ENCODE assay signal across 1 cellular context in the genomic region with DNA sequence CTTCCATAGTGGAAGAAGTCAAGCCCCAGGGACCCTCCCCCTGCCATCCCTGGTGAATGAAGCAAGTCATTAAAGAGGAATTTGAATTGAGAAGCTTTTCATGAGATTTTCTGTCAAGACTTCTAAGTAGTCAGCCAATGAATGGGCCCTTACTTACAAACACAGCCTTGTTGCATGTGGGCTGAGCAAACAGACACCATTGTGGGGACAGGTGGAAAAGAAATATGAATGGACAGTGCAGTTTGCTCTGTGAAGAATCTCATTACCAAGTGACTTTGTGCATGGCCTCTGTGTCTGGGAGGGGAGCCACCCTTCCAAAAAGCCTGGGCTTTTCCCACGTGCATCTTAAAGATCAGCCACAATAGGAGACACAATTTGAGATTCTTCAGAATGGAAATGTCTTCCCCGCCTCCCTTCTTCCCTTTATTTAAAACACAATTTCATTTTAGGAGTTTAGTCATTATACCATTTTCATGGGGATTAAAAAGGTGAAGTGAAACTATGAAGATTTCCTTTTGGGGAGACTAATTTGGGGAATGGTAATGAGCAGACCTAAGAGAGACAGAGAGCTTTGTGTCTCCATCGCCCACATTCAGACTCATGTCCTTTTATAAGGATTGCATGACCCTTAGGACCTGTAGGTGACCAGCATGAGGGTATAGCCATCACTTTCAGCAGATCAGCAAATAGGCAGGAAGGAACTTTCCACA.
TF ChIP-seq lines count a peak whose summit lies in the region.

No MANE protein-coding gene starts in this region.

TF ChIP-seq in GM12878, 131 proteins besides CTCF, POLR2A, EP300 and RAD21 (continued from another document):
- no peak for TF ChIP-seq ETV6 (conservative IDR thresholded peaks at IDR 0.05 in 1 of 2, IDR thresholded peaks at IDR 0.05 in 1 of 2; ENCODE audit: borderline replicate concordance in 1 of 2, low read depth in 1 of 2)
- TF ChIP-seq, protein P1, sequence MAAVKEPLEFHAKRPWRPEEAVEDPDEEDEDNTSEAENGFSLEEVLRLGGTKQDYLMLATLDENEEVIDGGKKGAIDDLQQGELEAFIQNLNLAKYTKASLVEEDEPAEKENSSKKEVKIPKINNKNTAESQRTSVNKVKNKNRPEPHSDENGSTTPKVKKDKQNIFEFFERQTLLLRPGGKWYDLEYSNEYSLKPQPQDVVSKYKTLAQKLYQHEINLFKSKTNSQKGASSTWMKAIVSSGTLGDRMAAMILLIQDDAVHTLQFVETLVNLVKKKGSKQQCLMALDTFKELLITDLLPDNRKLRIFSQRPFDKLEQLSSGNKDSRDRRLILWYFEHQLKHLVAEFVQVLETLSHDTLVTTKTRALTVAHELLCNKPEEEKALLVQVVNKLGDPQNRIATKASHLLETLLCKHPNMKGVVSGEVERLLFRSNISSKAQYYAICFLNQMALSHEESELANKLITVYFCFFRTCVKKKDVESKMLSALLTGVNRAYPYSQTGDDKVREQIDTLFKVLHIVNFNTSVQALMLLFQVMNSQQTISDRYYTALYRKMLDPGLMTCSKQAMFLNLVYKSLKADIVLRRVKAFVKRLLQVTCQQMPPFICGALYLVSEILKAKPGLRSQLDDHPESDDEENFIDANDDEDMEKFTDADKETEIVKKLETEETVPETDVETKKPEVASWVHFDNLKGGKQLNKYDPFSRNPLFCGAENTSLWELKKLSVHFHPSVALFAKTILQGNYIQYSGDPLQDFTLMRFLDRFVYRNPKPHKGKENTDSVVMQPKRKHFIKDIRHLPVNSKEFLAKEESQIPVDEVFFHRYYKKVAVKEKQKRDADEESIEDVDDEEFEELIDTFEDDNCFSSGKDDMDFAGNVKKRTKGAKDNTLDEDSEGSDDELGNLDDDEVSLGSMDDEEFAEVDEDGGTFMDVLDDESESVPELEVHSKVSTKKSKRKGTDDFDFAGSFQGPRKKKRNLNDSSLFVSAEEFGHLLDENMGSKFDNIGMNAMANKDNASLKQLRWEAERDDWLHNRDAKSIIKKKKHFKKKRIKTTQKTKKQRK (IDR thresholded peaks at IDR 0.05; ENCODE audit: low read depth, low read length): no peak
- no peak for TF ChIP-seq CREB1 (IDR thresholded peaks at IDR 0.05; ENCODE audit: low read depth)
- TF ChIP-seq CEBPB (IDR thresholded peaks at IDR 0.05; ENCODE audit: borderline replicate concordance in 1 of 2, low read depth in 2 of 2, low read length in 2 of 2): no peak
- peak; percentile 52; the same call in 1 of the 2 replicates for TF ChIP-seq JUNB (IDR thresholded peaks at IDR 0.05)
- TF ChIP-seq NFIC (IDR thresholded peaks at IDR 0.05; ENCODE audit: low read depth, low read length): peak; percentile 83
- TF ChIP-seq, protein P2, sequence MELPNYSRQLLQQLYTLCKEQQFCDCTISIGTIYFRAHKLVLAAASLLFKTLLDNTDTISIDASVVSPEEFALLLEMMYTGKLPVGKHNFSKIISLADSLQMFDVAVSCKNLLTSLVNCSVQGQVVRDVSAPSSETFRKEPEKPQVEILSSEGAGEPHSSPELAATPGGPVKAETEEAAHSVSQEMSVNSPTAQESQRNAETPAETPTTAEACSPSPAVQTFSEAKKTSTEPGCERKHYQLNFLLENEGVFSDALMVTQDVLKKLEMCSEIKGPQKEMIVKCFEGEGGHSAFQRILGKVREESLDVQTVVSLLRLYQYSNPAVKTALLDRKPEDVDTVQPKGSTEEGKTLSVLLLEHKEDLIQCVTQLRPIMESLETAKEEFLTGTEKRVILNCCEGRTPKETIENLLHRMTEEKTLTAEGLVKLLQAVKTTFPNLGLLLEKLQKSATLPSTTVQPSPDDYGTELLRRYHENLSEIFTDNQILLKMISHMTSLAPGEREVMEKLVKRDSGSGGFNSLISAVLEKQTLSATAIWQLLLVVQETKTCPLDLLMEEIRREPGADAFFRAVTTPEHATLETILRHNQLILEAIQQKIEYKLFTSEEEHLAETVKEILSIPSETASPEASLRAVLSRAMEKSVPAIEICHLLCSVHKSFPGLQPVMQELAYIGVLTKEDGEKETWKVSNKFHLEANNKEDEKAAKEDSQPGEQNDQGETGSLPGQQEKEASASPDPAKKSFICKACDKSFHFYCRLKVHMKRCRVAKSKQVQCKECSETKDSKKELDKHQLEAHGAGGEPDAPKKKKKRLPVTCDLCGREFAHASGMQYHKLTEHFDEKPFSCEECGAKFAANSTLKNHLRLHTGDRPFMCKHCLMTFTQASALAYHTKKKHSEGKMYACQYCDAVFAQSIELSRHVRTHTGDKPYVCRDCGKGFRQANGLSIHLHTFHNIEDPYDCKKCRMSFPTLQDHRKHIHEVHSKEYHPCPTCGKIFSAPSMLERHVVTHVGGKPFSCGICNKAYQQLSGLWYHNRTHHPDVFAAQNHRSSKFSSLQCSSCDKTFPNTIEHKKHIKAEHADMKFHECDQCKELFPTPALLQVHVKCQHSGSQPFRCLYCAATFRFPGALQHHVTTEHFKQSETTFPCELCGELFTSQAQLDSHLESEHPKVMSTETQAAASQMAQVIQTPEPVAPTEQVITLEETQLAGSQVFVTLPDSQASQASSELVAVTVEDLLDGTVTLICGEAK (IDR thresholded peaks at IDR 0.05; ENCODE audit: borderline replicate concordance): no peak
- no peak for TF ChIP-seq CHD2 (IDR thresholded peaks at IDR 0.05; ENCODE audit: borderline replicate concordance, low read depth, low read length)
- TF ChIP-seq HCFC1 (IDR thresholded peaks at IDR 0.05; ENCODE audit: low read length): no peak
- no peak for TF ChIP-seq HDAC2 (IDR thresholded peaks at IDR 0.05)
- TF ChIP-seq TBL1XR1 (IDR thresholded peaks at IDR 0.05; ENCODE audit: low read depth, low read length): 0 out of 2 replicates have a peak, but pooled peaks have one; percentile 34
- TF ChIP-seq KAT2A (conservative IDR thresholded peaks at IDR 0.05; ENCODE audit: control insufficient read depth, low read depth, low read length): no peak
- no peak for TF ChIP-seq ASH2L (IDR thresholded peaks at IDR 0.05; ENCODE audit: borderline replicate concordance, low read depth)
- TF ChIP-seq SIX5 (IDR thresholded peaks at IDR 0.05; ENCODE audit: low read depth, low read length, severe bottlenecking): no peak
- TF ChIP-seq, protein P3, sequence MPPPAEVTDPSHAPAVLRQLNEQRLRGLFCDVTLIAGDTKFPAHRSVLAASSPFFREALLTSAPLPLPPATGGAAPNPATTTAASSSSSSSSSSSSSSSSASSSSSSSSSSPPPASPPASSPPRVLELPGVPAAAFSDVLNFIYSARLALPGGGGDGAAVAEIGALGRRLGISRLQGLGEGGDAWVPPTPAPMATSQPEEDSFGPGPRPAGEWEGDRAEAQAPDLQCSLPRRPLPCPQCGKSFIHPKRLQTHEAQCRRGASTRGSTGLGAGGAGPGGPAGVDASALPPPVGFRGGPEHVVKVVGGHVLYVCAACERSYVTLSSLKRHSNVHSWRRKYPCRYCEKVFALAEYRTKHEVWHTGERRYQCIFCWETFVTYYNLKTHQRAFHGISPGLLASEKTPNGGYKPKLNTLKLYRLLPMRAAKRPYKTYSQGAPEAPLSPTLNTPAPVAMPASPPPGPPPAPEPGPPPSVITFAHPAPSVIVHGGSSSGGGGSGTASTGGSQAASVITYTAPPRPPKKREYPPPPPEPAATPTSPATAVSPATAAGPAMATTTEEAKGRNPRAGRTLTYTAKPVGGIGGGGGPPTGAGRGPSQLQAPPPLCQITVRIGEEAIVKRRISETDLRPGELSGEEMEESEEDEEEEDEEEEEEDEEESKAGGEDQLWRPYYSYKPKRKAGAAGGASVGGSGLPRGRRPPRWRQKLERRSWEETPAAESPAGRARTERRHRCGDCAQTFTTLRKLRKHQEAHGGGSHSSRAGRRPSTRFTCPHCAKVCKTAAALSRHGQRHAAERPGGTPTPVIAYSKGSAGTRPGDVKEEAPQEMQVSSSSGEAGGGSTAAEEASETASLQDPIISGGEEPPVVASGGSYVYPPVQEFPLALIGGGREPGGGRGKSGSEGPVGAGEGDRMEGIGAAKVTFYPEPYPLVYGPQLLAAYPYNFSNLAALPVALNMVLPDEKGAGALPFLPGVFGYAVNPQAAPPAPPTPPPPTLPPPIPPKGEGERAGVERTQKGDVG (CRISPR knock-in tag; IDR thresholded peaks at IDR 0.05): no peak
- TF ChIP-seq, protein P4, sequence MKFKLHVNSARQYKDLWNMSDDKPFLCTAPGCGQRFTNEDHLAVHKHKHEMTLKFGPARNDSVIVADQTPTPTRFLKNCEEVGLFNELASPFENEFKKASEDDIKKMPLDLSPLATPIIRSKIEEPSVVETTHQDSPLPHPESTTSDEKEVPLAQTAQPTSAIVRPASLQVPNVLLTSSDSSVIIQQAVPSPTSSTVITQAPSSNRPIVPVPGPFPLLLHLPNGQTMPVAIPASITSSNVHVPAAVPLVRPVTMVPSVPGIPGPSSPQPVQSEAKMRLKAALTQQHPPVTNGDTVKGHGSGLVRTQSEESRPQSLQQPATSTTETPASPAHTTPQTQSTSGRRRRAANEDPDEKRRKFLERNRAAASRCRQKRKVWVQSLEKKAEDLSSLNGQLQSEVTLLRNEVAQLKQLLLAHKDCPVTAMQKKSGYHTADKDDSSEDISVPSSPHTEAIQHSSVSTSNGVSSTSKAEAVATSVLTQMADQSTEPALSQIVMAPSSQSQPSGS (IDR thresholded peaks at IDR 0.05; ENCODE audit: low read length): 0 out of 2 replicates have a peak, but pooled peaks have one; percentile 22
- TF ChIP-seq, protein P5, sequence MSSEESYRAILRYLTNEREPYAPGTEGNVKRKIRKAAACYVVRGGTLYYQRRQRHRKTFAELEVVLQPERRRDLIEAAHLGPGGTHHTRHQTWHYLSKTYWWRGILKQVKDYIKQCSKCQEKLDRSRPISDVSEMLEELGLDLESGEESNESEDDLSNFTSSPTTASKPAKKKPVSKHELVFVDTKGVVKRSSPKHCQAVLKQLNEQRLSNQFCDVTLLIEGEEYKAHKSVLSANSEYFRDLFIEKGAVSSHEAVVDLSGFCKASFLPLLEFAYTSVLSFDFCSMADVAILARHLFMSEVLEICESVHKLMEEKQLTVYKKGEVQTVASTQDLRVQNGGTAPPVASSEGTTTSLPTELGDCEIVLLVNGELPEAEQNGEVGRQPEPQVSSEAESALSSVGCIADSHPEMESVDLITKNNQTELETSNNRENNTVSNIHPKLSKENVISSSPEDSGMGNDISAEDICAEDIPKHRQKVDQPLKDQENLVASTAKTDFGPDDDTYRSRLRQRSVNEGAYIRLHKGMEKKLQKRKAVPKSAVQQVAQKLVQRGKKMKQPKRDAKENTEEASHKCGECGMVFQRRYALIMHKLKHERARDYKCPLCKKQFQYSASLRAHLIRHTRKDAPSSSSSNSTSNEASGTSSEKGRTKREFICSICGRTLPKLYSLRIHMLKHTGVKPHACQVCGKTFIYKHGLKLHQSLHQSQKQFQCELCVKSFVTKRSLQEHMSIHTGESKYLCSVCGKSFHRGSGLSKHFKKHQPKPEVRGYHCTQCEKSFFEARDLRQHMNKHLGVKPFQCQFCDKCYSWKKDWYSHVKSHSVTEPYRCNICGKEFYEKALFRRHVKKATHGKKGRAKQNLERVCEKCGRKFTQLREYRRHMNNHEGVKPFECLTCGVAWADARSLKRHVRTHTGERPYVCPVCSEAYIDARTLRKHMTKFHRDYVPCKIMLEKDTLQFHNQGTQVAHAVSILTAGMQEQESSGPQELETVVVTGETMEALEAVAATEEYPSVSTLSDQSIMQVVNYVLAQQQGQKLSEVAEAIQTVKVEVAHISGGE (CRISPR knock-in tag; IDR thresholded peaks at IDR 0.05): no peak
- TF ChIP-seq MEF2A (IDR thresholded peaks at IDR 0.05; ENCODE audit: insufficient read depth, low read depth, low read length): peak; percentile 62; the same call in 1 of the 2 replicates
- TF ChIP-seq, protein P6, sequence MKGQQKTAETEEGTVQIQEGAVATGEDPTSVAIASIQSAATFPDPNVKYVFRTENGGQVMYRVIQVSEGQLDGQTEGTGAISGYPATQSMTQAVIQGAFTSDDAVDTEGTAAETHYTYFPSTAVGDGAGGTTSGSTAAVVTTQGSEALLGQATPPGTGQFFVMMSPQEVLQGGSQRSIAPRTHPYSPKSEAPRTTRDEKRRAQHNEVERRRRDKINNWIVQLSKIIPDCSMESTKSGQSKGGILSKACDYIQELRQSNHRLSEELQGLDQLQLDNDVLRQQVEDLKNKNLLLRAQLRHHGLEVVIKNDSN (IDR thresholded peaks at IDR 0.05; ENCODE audit: borderline replicate concordance, extremely low read length, insufficient read depth, low read depth, low read length): no peak
- TF ChIP-seq, protein P7, sequence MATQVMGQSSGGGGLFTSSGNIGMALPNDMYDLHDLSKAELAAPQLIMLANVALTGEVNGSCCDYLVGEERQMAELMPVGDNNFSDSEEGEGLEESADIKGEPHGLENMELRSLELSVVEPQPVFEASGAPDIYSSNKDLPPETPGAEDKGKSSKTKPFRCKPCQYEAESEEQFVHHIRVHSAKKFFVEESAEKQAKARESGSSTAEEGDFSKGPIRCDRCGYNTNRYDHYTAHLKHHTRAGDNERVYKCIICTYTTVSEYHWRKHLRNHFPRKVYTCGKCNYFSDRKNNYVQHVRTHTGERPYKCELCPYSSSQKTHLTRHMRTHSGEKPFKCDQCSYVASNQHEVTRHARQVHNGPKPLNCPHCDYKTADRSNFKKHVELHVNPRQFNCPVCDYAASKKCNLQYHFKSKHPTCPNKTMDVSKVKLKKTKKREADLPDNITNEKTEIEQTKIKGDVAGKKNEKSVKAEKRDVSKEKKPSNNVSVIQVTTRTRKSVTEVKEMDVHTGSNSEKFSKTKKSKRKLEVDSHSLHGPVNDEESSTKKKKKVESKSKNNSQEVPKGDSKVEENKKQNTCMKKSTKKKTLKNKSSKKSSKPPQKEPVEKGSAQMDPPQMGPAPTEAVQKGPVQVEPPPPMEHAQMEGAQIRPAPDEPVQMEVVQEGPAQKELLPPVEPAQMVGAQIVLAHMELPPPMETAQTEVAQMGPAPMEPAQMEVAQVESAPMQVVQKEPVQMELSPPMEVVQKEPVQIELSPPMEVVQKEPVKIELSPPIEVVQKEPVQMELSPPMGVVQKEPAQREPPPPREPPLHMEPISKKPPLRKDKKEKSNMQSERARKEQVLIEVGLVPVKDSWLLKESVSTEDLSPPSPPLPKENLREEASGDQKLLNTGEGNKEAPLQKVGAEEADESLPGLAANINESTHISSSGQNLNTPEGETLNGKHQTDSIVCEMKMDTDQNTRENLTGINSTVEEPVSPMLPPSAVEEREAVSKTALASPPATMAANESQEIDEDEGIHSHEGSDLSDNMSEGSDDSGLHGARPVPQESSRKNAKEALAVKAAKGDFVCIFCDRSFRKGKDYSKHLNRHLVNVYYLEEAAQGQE (IDR thresholded peaks at IDR 0.05; ENCODE audit: low read depth, low read length): no peak
- peak; percentile 44; the same call in 1 of the 2 replicates for TF ChIP-seq ZBED1 (IDR thresholded peaks at IDR 0.05; ENCODE audit: borderline replicate concordance)
- TF ChIP-seq, protein P8, sequence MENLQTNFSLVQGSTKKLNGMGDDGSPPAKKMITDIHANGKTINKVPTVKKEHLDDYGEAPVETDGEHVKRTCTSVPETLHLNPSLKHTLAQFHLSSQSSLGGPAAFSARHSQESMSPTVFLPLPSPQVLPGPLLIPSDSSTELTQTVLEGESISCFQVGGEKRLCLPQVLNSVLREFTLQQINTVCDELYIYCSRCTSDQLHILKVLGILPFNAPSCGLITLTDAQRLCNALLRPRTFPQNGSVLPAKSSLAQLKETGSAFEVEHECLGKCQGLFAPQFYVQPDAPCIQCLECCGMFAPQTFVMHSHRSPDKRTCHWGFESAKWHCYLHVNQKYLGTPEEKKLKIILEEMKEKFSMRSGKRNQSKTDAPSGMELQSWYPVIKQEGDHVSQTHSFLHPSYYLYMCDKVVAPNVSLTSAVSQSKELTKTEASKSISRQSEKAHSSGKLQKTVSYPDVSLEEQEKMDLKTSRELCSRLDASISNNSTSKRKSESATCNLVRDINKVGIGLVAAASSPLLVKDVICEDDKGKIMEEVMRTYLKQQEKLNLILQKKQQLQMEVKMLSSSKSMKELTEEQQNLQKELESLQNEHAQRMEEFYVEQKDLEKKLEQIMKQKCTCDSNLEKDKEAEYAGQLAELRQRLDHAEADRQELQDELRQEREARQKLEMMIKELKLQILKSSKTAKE (IDR thresholded peaks at IDR 0.05; ENCODE audit: low read depth, poor library complexity, severe bottlenecking): no peak
TF ChIP-seq in GM12878: peak in this region for 18.
